23 cellular contexts compared by ENCODE assay signal in the genomic region with DNA sequence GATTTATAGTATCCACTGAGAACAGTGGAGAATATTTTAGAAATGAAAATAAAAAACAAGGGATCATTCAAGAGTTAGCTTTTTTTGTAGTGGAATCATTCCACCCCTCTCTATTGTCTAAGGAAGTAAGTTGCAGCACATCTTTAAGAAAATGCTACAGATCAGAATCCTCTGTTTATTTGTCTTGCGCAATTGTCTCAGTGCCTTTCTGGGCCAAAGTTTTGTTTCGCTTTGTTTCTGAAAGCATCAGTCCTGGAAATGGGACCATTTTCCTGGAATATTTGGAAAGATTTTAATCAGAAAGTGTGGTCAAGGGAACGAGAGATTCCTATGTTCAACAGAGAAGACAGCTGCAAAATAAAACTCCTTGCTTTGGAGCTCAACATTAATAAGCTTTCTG.
A peak's percentile ranks its signal among the peaks of the same experiment; 100 is the strongest.
DNase-seq lines count a peak whose midpoint lies in the region; ATAC-seq, FAIRE-seq and TF ChIP-seq lines count a peak whose summit lies in the region.
"Had no signal": no experiment of that assay in that cellular context is flagged by ENCODE, and none has a peak within 500 bp of the region (broad histone marks: within the 10 kb centered on the region; RNA-seq: fewer than 3 reads in every experiment).

No MANE protein-coding gene starts in this region.

- TF ChIP-seq RAD21 in HCT116 (IDR thresholded peaks at IDR 0.05; ENCODE audit: low read depth) = no peak

- TF ChIP-seq CTCF in HCT116 (IDR thresholded peaks at IDR 0.05 in 2 of 3, conservative IDR thresholded peaks at IDR 0.05 in 1 of 3; ENCODE audit: borderline replicate concordance in 1 of 3, insufficient read depth in 1 of 3, low read depth in 2 of 3, low read length in 2 of 3) = no peak
- TF ChIP-seq CTCF in astrocyte (IDR thresholded peaks at IDR 0.05; ENCODE audit: insufficient read depth, low read depth, low read length) = no peak
- TF ChIP-seq CTCF in fibroblast of mammary gland (conservative IDR thresholded peaks at IDR 0.05; ENCODE audit: control insufficient read depth, insufficient read depth, low read depth, low read length) = no peak
- no peak for TF ChIP-seq CTCF in sigmoid colon (IDR thresholded peaks at IDR 0.05)

- no TSS peak for BruUV-seq in HCT116 (replicated peaks; lab: Mats Ljungman, UMichigan)

- CTCF ChIA-PET in HCT116 (lab: Charles Lee) = no interaction called here

- POLR2A ChIA-PET in HCT116 (lab: Charles Lee) = no interaction called here

- no peaks in the 10 kb centered on the region for H3K27me3 Mint-ChIP-seq in astrocyte (ENCODE audit: low read depth, unreplicated experiment)
- H3K27me3 Mint-ChIP-seq: activated T-cell treated with anti-CD3 and anti-CD28 coated beads, Interleukin-2, amount 50 U/mL, for 24 hours; central memory CD8-positive, alpha-beta T cell had no signal

- no peak overlapping the region for H3K27ac Mint-ChIP-seq in astrocyte (ENCODE audit: unreplicated experiment)
- H3K27ac Mint-ChIP-seq: activated T-cell treated with anti-CD3 and anti-CD28 coated beads, Interleukin-2, amount 50 U/mL, for 24 hours; CD14-positive monocyte had no signal

- TF ChIP-seq POLR2A in HCT116 (IDR thresholded peaks at IDR 0.05; ENCODE audit: borderline replicate concordance, extremely low read depth, insufficient read depth, insufficient read length) (no peak), sigmoid colon (IDR thresholded peaks at IDR 0.05) (no peak)

- H3K4me2 ChIP-seq in HCT116 (ENCODE audit: low read length) (no peak overlapping the region), astrocyte (ENCODE audit: low read length) (no peak overlapping the region)

- no peaks in the 10 kb centered on the region for H3K36me3 Mint-ChIP-seq in astrocyte (ENCODE audit: low read depth, unreplicated experiment)
- H3K36me3 Mint-ChIP-seq: CD14-positive monocyte had no signal

- DNase-seq in HCT116 (ENCODE audit: low read depth, low spot score) = no peak
- peak; percentile 42 for DNase-seq in astrocyte (ENCODE audit: low read depth)
- peak; percentile 48 for DNase-seq in fibroblast of mammary gland (ENCODE audit: low read depth)
- no peak for DNase-seq in sigmoid colon
- DNase-seq in stimulated activated naive CD4-positive, alpha-beta T cell (lab: John Stamatoyannopoulos, UW) = no peak
- no peak for DNase-seq in NCI-H2107 treated with DMSO at 0.1 percent for 48 hours (lab: John Stamatoyannopoulos, UW; ENCODE audit: unreplicated experiment)
- no peak for DNase-seq in anterior cingulate cortex (lab: John Stamatoyannopoulos, UW)
- DNase-seq: activated naive CD4-positive, alpha-beta T cell; activated T-cell treated with anti-CD3 and anti-CD28 coated beads, Interleukin-2, amount 50 U/mL, for 24 hours; DMS153; dorsolateral prefrontal cortex; H9; KBM-7; kidney; NCI-H526 treated with DMSO at 0.1 percent for 48 hours; T1000 had no signal

- peaks cover 0 to 9% of the 10 kb centered on the region in 2 experiments; a peak in 1 of 4 replicates for H3K4me1 ChIP-seq in HCT116 (ENCODE audit: control insufficient read depth in 1 of 2, insufficient read depth in 2 of 2, low read length in 2 of 2)
- peaks cover 2% of the 10 kb centered on the region for H3K4me1 ChIP-seq in astrocyte (ENCODE audit: insufficient read depth, low read length)
- no peaks in the 10 kb centered on the region for H3K4me1 ChIP-seq in sigmoid colon
- H3K4me1 ChIP-seq: gastroesophageal sphincter had no signal

- H3K79me2 ChIP-seq in HCT116 (ENCODE audit: insufficient read depth, low read length) = no peaks in the 10 kb centered on the region
- H3K79me2 ChIP-seq in astrocyte (ENCODE audit: insufficient read depth, low read length) = no peaks in the 10 kb centered on the region

- H3K27me3 ChIP-seq in HCT116 (ENCODE audit: insufficient read depth, low read length) = no peaks in the 10 kb centered on the region
- no peaks in the 10 kb centered on the region for H3K27me3 ChIP-seq in astrocyte (ENCODE audit: insufficient read depth, low read length)
- no peaks in the 10 kb centered on the region for H3K27me3 ChIP-seq in sigmoid colon
- H3K27me3 ChIP-seq: dorsolateral prefrontal cortex, gastroesophageal sphincter had no signal

- no peak for TF ChIP-seq EP300 in sigmoid colon (IDR thresholded peaks at IDR 0.05)

- no peaks in the 10 kb centered on the region for H3K9me3 Mint-ChIP-seq in astrocyte (ENCODE audit: unreplicated experiment)

- H2AFZ ChIP-seq in HCT116 (ENCODE audit: low read depth, low read length, poor library complexity, severe bottlenecking) (no peak overlapping the region), astrocyte (ENCODE audit: low read depth, low read length) (no peak overlapping the region)

- no peak overlapping the region for H3K4me3 ChIP-seq in HCT116 (replicated peaks in 1 of 2; ENCODE audit: low read depth in 1 of 2, low read length in 2 of 2)
- no peak overlapping the region for H3K4me3 ChIP-seq in astrocyte (ENCODE audit: insufficient read depth, low read depth, low read length)
- no peak overlapping the region for H3K4me3 ChIP-seq in fibroblast of mammary gland (ENCODE audit: control insufficient read depth, low read depth, low read length)
- no peak overlapping the region for H3K4me3 ChIP-seq in sigmoid colon
- H3K4me3 ChIP-seq: gastroesophageal sphincter, lung had no signal

- no peak overlapping the region for H3K9ac ChIP-seq in HCT116 (ENCODE audit: low read length)
- no peak overlapping the region for H3K9ac ChIP-seq in astrocyte (ENCODE audit: low read length)

- no peaks in the 10 kb centered on the region for H3K36me3 ChIP-seq in HCT116 (ENCODE audit: control insufficient read depth in 1 of 2, insufficient read depth in 2 of 2, low read length in 2 of 2)
- no peaks in the 10 kb centered on the region for H3K36me3 ChIP-seq in astrocyte (ENCODE audit: insufficient read depth, low read length)
- H3K36me3 ChIP-seq in sigmoid colon = no peaks in the 10 kb centered on the region
- H3K36me3 ChIP-seq: gastroesophageal sphincter had no signal

- H3K27ac ChIP-seq in HCT116 (ENCODE audit: low read depth, low read length) (no peak overlapping the region), astrocyte (ENCODE audit: low read depth, low read length) (no peak overlapping the region), sigmoid colon (peak overlapping the region in 3 of 4 donors; percentile 1 to 32 (median 3))
- H3K27ac ChIP-seq: dorsolateral prefrontal cortex had no signal

- 72 to 77% methylated on average over 3 of the region's 3 CpGs for WGBS in sigmoid colon, 2 donors

- intact Hi-C loops in HCT116 (cut with micrococcal nuclease) (no loop called here), sigmoid colon (cut with DNase I) (no loop called here)

- H3K9me2 ChIP-seq in HCT116 (ENCODE audit: insufficient read depth) = no peaks in the 10 kb centered on the region

- H3K9me3 ChIP-seq in HCT116 (ENCODE audit: control insufficient read depth in 1 of 2, insufficient read depth in 1 of 2, low read depth in 1 of 2, low read length in 2 of 2) (no peaks in the 10 kb centered on the region), astrocyte (ENCODE audit: insufficient read depth, low read depth, low read length) (no peaks in the 10 kb centered on the region), sigmoid colon (no peaks in the 10 kb centered on the region)
- H3K9me3 ChIP-seq: gastroesophageal sphincter had no signal

- no peaks in the 10 kb centered on the region for H3K4me1 Mint-ChIP-seq in astrocyte (ENCODE audit: low read depth, unreplicated experiment)
- H3K4me1 Mint-ChIP-seq: CD14-positive monocyte; central memory CD8-positive, alpha-beta T cell had no signal

- ATAC-seq in HCT116 (no peak), GM19395 (IDR thresholded peaks at IDR 0.05; ENCODE audit: unreplicated experiment) (no peak)
- ATAC-seq: activated CD4-positive, CD25-positive, alpha-beta regulatory T cell treated with anti-CD3 and anti-CD28 coated beads, Interleukin-2, amount 50 U/mL, for 24 hours; gastroesophageal sphincter had no signal

- no peak for FAIRE-seq in astrocyte (lab: Jason Lieb, UNC)
- FAIRE-seq: kidney, urothelium cell line had no signal

- RAD21 ChIA-PET in HCT116 (lab: Charles Lee; ENCODE audit: low non-redundant PET in 1 of 2, low total read pairs in 2 of 2, uncharacterized antibody in 2 of 2, unreplicated experiment in 2 of 2) = no interaction called here

- H4K20me1 ChIP-seq in HCT116 (ENCODE audit: insufficient read depth) (no peaks in the 10 kb centered on the region), astrocyte (ENCODE audit: insufficient read depth, low read length) (no peaks in the 10 kb centered on the region)

- no peak overlapping the region for H3K4me3 Mint-ChIP-seq in astrocyte (ENCODE audit: unreplicated experiment)
- H3K4me3 Mint-ChIP-seq: activated T-cell treated with anti-CD3 and anti-CD28 coated beads, Interleukin-2, amount 50 U/mL, for 24 hours; CD14-positive monocyte; central memory CD8-positive, alpha-beta T cell; H9 had no signal

TF ChIP-seq in HCT116, 20 proteins besides CTCF, POLR2A, EP300 and RAD21:
- TF ChIP-seq ZNF274 (IDR thresholded peaks at IDR 0.05; ENCODE audit: low read depth, low read length) (no peak), CEBPB (IDR thresholded peaks at IDR 0.05; ENCODE audit: low read depth) (peak; percentile 30; the same call in 1 of the 2 replicates)
TF ChIP-seq in HCT116: peak in this region for 1.

Comparison
In these comparisons a context has a peak if more than half of its experiments do, and no peak if none do; other contexts are left out.
1. DNase-seq: peak in astrocyte (single experiment) and fibroblast of mammary gland (single experiment); none in HCT116 (single experiment), sigmoid colon (single experiment), stimulated activated naive CD4-positive, alpha-beta T cell (0 of 6), NCI-H2107 treated with DMSO at 0.1 percent for 48 hours (single experiment) and anterior cingulate cortex (0 of 58).
2. H3K27ac ChIP-seq: peak in sigmoid colon (3 of 4); none in HCT116 (single experiment) and astrocyte (single experiment).